Comparison of ENCODE assay signal across 3 cellular contexts in genomic region chr6:87092435-87092834, GRCh38.
TF ChIP-seq lines count a peak whose summit lies in the region.

No MANE protein-coding gene starts in this region.

TF ChIP-seq in SK-N-SH, 30 proteins besides CTCF, POLR2A, EP300 and RAD21:
- TF ChIP-seq GATA2 (CRISPR knock-in tag; IDR thresholded peaks at IDR 0.05) = no peak
- TF ChIP-seq FOXM1 (IDR thresholded peaks at IDR 0.05; ENCODE audit: low read depth) = no peak
- no peak for TF ChIP-seq FOSL2 (IDR thresholded peaks at IDR 0.05; ENCODE audit: borderline replicate concordance, low read depth)
- TF ChIP-seq SMC3 (IDR thresholded peaks at IDR 0.05; ENCODE audit: low read depth, low read length) = no peak
- TF ChIP-seq PBX3 (IDR thresholded peaks at IDR 0.05) = no peak
- no peak for TF ChIP-seq MAX (IDR thresholded peaks at IDR 0.05; ENCODE audit: low read depth)
- no peak for TF ChIP-seq USF1 (IDR thresholded peaks at IDR 0.05; ENCODE audit: borderline replicate concordance, low read depth)
- no peak for TF ChIP-seq RXRA (IDR thresholded peaks at IDR 0.05; ENCODE audit: borderline replicate concordance, low read depth)
- no peak for TF ChIP-seq ELF1 (IDR thresholded peaks at IDR 0.05)
- TF ChIP-seq SIN3A (IDR thresholded peaks at IDR 0.05; ENCODE audit: borderline replicate concordance, low read depth, low read length) = no peak
- no peak for TF ChIP-seq IRF3 (IDR thresholded peaks at IDR 0.05; ENCODE audit: low read depth, low read length)

TF ChIP-seq in SK-N-SH treated with all-trans-retinoic acid at 6 μM for 48 hours, 23 proteins besides CTCF, POLR2A, EP300 and RAD21:
- no peak for TF ChIP-seq ESRRG (CRISPR knock-in tag; IDR thresholded peaks at IDR 0.05)
- no peak for TF ChIP-seq ZNF8 (CRISPR knock-in tag; IDR thresholded peaks at IDR 0.05)
- no peak for TF ChIP-seq BACH2 (CRISPR knock-in tag; IDR thresholded peaks at IDR 0.05; ENCODE audit: borderline replicate concordance)
- TF ChIP-seq ARNTL (CRISPR knock-in tag; IDR thresholded peaks at IDR 0.05; ENCODE audit: borderline replicate concordance, low read depth) = no peak
- TF ChIP-seq CSDC2 (CRISPR knock-in tag; IDR thresholded peaks at IDR 0.05) = no peak

TF ChIP-seq in IMR-90, 13 proteins besides CTCF, POLR2A, EP300 and RAD21:
- TF ChIP-seq USF2 (IDR thresholded peaks at IDR 0.05; ENCODE audit: low read depth, low read length) (no peak), ELK1 (IDR thresholded peaks at IDR 0.05; ENCODE audit: borderline replicate concordance, low read depth, low read length) (no peak), MAFK (IDR thresholded peaks at IDR 0.05; ENCODE audit: low read depth, low read length) (no peak), CEBPB (IDR thresholded peaks at IDR 0.05; ENCODE audit: low read depth, low read length) (no peak), RFX5 (IDR thresholded peaks at IDR 0.05; ENCODE audit: low read depth, low read length) (no peak), SMC3 (IDR thresholded peaks at IDR 0.05; ENCODE audit: low read depth, low read length) (no peak), FOS (IDR thresholded peaks at IDR 0.05; ENCODE audit: low read depth, low read length) (no peak), BHLHE40 (IDR thresholded peaks at IDR 0.05; ENCODE audit: low read depth, low read length) (no peak), CHD1 (IDR thresholded peaks at IDR 0.05; ENCODE audit: low read depth, low read length) (no peak), MAZ (IDR thresholded peaks at IDR 0.05; ENCODE audit: borderline replicate concordance, low read depth, low read length) (no peak), NFE2L2 (IDR thresholded peaks at IDR 0.05; ENCODE audit: low read depth, low read length) (no peak)
